In genomic region chr6:24718449-24719124, GRCh38 we compare ENCODE assay signal across 1 cellular context.
TF ChIP-seq lines count a peak whose summit lies in the region.

No MANE protein-coding gene starts in this region.

TF ChIP-seq in GM23338, 12 proteins besides CTCF, POLR2A, EP300 and RAD21 (continued from another document):
- TF ChIP-seq ZNF462 (CRISPR knock-in tag; IDR thresholded peaks at IDR 0.05) (no peak), STAT1 (IDR thresholded peaks at IDR 0.05; ENCODE audit: unreplicated experiment) (no peak), POLR2AphosphoS5 (IDR thresholded peaks at IDR 0.05; ENCODE audit: low read depth) (no peak)
